Comparison of ENCODE assay signal across 1 cellular context in the genomic region with DNA sequence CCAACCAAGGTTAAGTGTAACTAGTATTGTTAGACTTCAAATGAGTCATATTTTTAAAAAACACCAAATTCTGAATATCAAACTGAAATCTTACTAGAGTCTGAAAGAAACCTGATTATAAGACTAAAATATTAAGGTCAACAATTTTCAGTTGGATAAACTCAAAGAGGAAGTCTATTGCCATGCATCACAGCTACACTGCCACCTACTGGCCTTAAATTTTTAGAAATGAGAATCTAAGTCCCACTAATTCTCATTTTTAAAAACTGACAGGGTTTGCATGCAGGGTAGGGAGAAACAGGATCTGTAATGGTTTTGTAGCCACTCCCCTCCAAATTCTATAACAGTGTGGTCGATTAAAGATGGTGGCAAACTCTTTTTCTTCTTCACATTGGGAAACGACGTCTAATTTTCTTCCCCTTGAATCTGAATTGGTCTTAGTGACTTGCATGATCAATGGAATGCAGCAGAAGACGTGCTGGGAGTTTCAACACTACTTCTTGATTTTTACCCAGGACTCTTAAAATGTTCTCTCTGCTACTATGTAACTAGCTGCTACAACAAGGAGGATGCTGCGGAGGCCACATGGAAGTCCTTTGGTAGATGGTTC.
TF ChIP-seq lines count a peak whose summit lies in the region.

No MANE protein-coding gene starts in this region.

TF ChIP-seq in HepG2, 621 proteins besides CTCF, POLR2A, EP300 and RAD21 (continued from another document):
- TF ChIP-seq, protein P1, sequence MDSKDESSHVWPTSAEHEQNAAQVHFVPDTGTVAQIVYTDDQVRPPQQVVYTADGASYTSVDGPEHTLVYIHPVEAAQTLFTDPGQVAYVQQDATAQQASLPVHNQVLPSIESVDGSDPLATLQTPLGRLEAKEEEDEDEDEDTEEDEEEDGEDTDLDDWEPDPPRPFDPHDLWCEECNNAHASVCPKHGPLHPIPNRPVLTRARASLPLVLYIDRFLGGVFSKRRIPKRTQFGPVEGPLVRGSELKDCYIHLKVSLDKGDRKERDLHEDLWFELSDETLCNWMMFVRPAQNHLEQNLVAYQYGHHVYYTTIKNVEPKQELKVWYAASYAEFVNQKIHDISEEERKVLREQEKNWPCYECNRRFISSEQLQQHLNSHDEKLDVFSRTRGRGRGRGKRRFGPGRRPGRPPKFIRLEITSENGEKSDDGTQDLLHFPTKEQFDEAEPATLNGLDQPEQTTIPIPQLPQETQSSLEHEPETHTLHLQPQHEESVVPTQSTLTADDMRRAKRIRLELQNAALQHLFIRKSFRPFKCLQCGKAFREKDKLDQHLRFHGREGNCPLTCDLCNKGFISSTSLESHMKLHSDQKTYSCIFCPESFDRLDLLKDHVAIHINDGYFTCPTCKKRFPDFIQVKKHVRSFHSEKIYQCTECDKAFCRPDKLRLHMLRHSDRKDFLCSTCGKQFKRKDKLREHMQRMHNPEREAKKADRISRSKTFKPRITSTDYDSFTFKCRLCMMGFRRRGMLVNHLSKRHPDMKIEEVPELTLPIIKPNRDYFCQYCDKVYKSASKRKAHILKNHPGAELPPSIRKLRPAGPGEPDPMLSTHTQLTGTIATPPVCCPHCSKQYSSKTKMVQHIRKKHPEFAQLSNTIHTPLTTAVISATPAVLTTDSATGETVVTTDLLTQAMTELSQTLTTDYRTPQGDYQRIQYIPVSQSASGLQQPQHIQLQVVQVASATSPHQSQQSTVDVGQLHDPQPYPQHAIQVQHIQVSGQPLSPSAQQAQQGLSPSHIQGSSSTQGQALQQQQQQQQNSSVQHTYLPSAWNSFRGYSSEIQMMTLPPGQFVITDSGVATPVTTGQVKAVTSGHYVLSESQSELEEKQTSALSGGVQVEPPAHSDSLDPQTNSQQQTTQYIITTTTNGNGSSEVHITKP (CRISPR knock-in tag; IDR thresholded peaks at IDR 0.05; ENCODE audit: low read depth), result no peak
- no peak for TF ChIP-seq NONO (IDR thresholded peaks at IDR 0.05)
- no peak for TF ChIP-seq NONO (CRISPR knock-in tag; conservative IDR thresholded peaks at IDR 0.05)
- no peak for TF ChIP-seq HNF4A (CRISPR knock-in tag; IDR thresholded peaks at IDR 0.05)
- no peak for TF ChIP-seq ZNF629 (CRISPR knock-in tag; conservative IDR thresholded peaks at IDR 0.05)
TF ChIP-seq in HepG2: peak in this region for 2.
